18 cellular contexts compared by ENCODE assay signal in the genomic region with DNA sequence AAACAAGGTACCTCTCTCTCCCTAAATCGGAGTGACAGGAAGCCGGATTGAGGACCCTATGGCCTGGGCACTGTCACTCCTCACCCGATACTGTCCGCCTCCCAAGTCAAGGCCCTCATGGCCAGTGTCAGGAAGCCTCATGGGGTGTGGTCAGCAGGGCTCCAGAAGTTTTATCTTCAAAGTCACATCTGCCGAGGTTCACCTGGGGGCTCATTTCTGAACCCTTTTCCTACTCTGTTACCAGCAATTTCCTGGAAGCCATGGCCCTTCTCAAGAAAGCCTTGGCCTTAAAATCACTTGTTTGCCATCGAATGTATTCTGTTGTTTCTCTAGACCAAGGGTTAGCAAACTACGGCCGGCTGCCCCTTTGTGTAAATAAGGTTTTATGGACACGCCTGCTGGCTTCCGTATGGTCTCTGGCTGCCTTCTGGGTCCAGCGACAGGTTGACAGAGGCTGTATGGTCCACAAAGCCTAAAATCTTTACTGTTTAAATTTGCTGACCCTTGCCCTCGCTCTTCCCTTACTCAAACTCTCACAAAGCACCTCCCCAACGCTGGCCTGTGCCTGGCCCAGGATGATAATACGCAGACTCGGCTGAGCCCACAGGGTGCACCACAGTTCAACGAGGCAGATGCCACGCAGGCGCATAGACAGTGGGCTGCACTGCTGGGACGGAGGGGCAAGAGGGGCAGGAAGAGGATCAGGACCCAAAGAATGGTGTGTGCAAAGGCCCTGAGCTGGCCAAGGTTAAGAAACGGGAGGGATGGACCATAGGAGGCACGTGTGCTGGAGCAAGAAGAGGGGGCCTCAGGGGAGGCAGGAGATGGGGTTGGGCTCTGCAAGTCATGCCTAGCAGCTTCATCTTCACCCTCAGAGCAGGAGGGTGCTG. TPM values are rescaled to one million over a fixed set of nuclear protein-coding genes. Genes with fewer than 3 reads are reported as not detected.
A peak's percentile ranks its signal among the peaks of the same experiment; 100 is the strongest.
DNase-seq lines count a peak whose midpoint lies in the region; ATAC-seq and TF ChIP-seq lines count a peak whose summit lies in the region.
"Had no signal": no experiment of that assay in that cellular context is flagged by ENCODE, and none has a peak within 500 bp of the region (broad histone marks: within the 10 kb centered on the region; RNA-seq: fewer than 3 reads in every experiment).

No MANE protein-coding gene starts in this region.

- TF ChIP-seq CTCF in fibroblast of villous mesenchyme (IDR thresholded peaks at IDR 0.05; ENCODE audit: insufficient read depth, low read depth, low read length) (no peak), nephron progenitor cell (IDR thresholded peaks at IDR 0.05) (no peak), esophagus muscularis mucosa (IDR thresholded peaks at IDR 0.05) (no peak), WTC11 (IDR thresholded peaks at IDR 0.05) (no peak)

- TF ChIP-seq EP300 in esophagus muscularis mucosa (IDR thresholded peaks at IDR 0.05), result no peak

- H3K4me1 ChIP-seq in right cardiac atrium (ENCODE audit: control insufficient read depth, insufficient read depth, low read length) (no peaks in the 10 kb centered on the region), esophagus muscularis mucosa (peaks cover 0 to 18% (median 11%) of the 10 kb centered on the region in 4 donors)
- H3K4me1 ChIP-seq: HAP-1 had no signal

- H3K4me3 Mint-ChIP-seq in nephron progenitor cell, result no peak overlapping the region
- H3K4me3 Mint-ChIP-seq in WTC11, result no peak overlapping the region

- no peaks in the 10 kb centered on the region for H3K36me3 ChIP-seq in esophagus muscularis mucosa
- H3K36me3 ChIP-seq: HAP-1 had no signal

- no peak for TF ChIP-seq POLR2A in esophagus muscularis mucosa (IDR thresholded peaks at IDR 0.05; ENCODE audit: low read depth)

- 93% methylated on average over 21 of the region's 21 CpGs for WGBS in right cardiac atrium
- WGBS in esophagus muscularis mucosa, result 89% methylated on average over 21 of the region's 21 CpGs

- H3K27me3 ChIP-seq in right cardiac atrium (ENCODE audit: control insufficient read depth, insufficient read depth) (no peaks in the 10 kb centered on the region), esophagus muscularis mucosa (no peaks in the 10 kb centered on the region)

- ATAC-seq in right cardiac atrium, result no peak
- ATAC-seq in left cardiac atrium, result no peak
- ATAC-seq in WTC11, result no peak
- ATAC-seq: PC-3 had no signal

- H3K36me3 Mint-ChIP-seq in nephron progenitor cell (ENCODE audit: low read depth) (peaks cover 3% of the 10 kb centered on the region), WTC11 (no peaks in the 10 kb centered on the region)

- peak overlapping the region; percentile 93 for H3K27ac Mint-ChIP-seq in nephron progenitor cell
- no peak overlapping the region for H3K27ac Mint-ChIP-seq in WTC11

- CTCF ChIA-PET in WTC11 (lab: Charles Lee), result no interaction called here

- no peak overlapping the region for H3K27ac ChIP-seq in right cardiac atrium (ENCODE audit: low read length)
- no peak overlapping the region for H3K27ac ChIP-seq in esophagus muscularis mucosa (replicated peaks in 1 of 4)
- H3K27ac ChIP-seq: C4-2B, KMS-11 had no signal

- DNase-seq in right cardiac atrium (peak; percentile 10 to 30 (median 10)), left cardiac atrium (no peak), fibroblast of villous mesenchyme (ENCODE audit: low read depth) (peak; percentile 21), nephron progenitor cell (no peak), esophagus muscularis mucosa (ENCODE audit: extremely low spot score) (no peak), RPMI8226 (no peak), NAMALWA (ENCODE audit: low spot score) (no peak), WTC11 (ENCODE audit: low spot score) (no peak)
- DNase-seq: DND-41, NCI-H1048, NCI-H1436 treated with DMSO at 0.1 percent for 48 hours, NCI-H2029 treated with DMSO at 0.1 percent for 48 hours, NCI-H510A, NCI-H82, PC-3 had no signal

- H3K27me3 Mint-ChIP-seq in nephron progenitor cell (ENCODE audit: low read depth, poor library complexity) (no peaks in the 10 kb centered on the region), WTC11 (ENCODE audit: low read depth) (no peaks in the 10 kb centered on the region)

- H3K4me1 Mint-ChIP-seq in nephron progenitor cell, result peaks cover 52% of the 10 kb centered on the region
- H3K4me1 Mint-ChIP-seq in WTC11, result no peaks in the 10 kb centered on the region

- POLR2A ChIA-PET in WTC11 (lab: Charles Lee), result interaction anchor here (0.6 kb wide), 1 partner anchor 85 kb away, joined by 4 read pairs; the partner anchor contains the start of gene RPL29

- H3K9me3 Mint-ChIP-seq in nephron progenitor cell (no peaks in the 10 kb centered on the region), WTC11 (no peaks in the 10 kb centered on the region)

- H3K4me3 ChIP-seq in right cardiac atrium (ENCODE audit: low read length), result no peak overlapping the region
- H3K4me3 ChIP-seq in fibroblast of villous mesenchyme (ENCODE audit: low read depth, low read length), result no peak overlapping the region
- no peak overlapping the region for H3K4me3 ChIP-seq in esophagus muscularis mucosa
- H3K4me3 ChIP-seq: HAP-1 had no signal

- intact Hi-C loops in right cardiac atrium (cut with DNase I) (no loop called here), left cardiac atrium (cut with DNase I) (no loop called here), esophagus muscularis mucosa (cut with DNase I) (loop anchor here (5.0 kb wide), 1 partner anchor 56 kb away; no protein-coding TSS in a partner anchor)

- H3K9me3 ChIP-seq in right cardiac atrium (ENCODE audit: control insufficient read depth, low read length), result no peaks in the 10 kb centered on the region
- H3K9me3 ChIP-seq in esophagus muscularis mucosa, result no peaks in the 10 kb centered on the region
- H3K9me3 ChIP-seq: HAP-1 had no signal

TF ChIP-seq in WTC11, 78 proteins besides CTCF, POLR2A, EP300 and RAD21 (continues in another document):
- no peak for TF ChIP-seq MLX (CRISPR knock-in tag; IDR thresholded peaks at IDR 0.05)
- TF ChIP-seq IRF2 (CRISPR knock-in tag; IDR thresholded peaks at IDR 0.05; ENCODE audit: borderline replicate concordance, low read depth), result no peak
- TF ChIP-seq, protein P1, sequence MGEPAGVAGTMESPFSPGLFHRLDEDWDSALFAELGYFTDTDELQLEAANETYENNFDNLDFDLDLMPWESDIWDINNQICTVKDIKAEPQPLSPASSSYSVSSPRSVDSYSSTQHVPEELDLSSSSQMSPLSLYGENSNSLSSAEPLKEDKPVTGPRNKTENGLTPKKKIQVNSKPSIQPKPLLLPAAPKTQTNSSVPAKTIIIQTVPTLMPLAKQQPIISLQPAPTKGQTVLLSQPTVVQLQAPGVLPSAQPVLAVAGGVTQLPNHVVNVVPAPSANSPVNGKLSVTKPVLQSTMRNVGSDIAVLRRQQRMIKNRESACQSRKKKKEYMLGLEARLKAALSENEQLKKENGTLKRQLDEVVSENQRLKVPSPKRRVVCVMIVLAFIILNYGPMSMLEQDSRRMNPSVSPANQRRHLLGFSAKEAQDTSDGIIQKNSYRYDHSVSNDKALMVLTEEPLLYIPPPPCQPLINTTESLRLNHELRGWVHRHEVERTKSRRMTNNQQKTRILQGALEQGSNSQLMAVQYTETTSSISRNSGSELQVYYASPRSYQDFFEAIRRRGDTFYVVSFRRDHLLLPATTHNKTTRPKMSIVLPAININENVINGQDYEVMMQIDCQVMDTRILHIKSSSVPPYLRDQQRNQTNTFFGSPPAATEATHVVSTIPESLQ (CRISPR knock-in tag; IDR thresholded peaks at IDR 0.05), result no peak
- TF ChIP-seq, protein P2, sequence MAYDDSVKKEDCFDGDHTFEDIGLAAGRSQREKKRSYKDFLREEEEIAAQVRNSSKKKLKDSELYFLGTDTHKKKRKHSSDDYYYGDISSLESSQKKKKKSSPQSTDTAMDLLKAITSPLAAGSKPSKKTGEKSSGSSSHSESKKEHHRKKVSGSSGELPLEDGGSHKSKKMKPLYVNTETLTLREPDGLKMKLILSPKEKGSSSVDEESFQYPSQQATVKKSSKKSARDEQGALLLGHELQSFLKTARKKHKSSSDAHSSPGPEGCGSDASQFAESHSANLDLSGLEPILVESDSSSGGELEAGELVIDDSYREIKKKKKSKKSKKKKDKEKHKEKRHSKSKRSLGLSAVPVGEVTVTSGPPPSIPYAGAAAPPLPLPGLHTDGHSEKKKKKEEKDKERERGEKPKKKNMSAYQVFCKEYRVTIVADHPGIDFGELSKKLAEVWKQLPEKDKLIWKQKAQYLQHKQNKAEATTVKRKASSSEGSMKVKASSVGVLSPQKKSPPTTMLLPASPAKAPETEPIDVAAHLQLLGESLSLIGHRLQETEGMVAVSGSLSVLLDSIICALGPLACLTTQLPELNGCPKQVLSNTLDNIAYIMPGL (CRISPR knock-in tag; IDR thresholded peaks at IDR 0.05), result no peak
- no peak for TF ChIP-seq KAT7 (CRISPR knock-in tag; IDR thresholded peaks at IDR 0.05; ENCODE audit: borderline replicate concordance)
- TF ChIP-seq, protein P3, sequence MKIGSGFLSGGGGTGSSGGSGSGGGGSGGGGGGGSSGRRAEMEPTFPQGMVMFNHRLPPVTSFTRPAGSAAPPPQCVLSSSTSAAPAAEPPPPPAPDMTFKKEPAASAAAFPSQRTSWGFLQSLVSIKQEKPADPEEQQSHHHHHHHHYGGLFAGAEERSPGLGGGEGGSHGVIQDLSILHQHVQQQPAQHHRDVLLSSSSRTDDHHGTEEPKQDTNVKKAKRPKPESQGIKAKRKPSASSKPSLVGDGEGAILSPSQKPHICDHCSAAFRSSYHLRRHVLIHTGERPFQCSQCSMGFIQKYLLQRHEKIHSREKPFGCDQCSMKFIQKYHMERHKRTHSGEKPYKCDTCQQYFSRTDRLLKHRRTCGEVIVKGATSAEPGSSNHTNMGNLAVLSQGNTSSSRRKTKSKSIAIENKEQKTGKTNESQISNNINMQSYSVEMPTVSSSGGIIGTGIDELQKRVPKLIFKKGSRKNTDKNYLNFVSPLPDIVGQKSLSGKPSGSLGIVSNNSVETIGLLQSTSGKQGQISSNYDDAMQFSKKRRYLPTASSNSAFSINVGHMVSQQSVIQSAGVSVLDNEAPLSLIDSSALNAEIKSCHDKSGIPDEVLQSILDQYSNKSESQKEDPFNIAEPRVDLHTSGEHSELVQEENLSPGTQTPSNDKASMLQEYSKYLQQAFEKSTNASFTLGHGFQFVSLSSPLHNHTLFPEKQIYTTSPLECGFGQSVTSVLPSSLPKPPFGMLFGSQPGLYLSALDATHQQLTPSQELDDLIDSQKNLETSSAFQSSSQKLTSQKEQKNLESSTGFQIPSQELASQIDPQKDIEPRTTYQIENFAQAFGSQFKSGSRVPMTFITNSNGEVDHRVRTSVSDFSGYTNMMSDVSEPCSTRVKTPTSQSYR (CRISPR knock-in tag; IDR thresholded peaks at IDR 0.05), result no peak

RNA-seq across cellular contexts. Expression of gene DUSP7, which starts 24.7 kb away (rescaled TPM):
- 10 to 100 TPM; 27.2 to 39.9 (median 36.2) TPM for total RNA-seq in right cardiac atrium
- polyA plus RNA-seq in right cardiac atrium, result 18.1 TPM
- 10 to 100 TPM; 24.6 to 39.3 TPM for total RNA-seq in left cardiac atrium
- total RNA-seq in fibroblast of villous mesenchyme, result 20.9 and 21.2 TPM in 2 replicates
- total RNA-seq in esophagus muscularis mucosa, result 10 to 100 TPM in 3 of 4 donors, 1 to 10 TPM in 1; 10.0 to 23.5 (median 15.9) TPM
- 15.9 to 18.8 TPM (median 16.2 TPM) in 3 replicates for total RNA-seq in WTC11 (2021)

Comparison
In these comparisons a context has a peak if more than half of its experiments do, and no peak if none do; other contexts are left out.
1. DNase-seq: peak in right cardiac atrium (3 of 3) and fibroblast of villous mesenchyme (single experiment); none in left cardiac atrium (single experiment), nephron progenitor cell (single experiment), esophagus muscularis mucosa (single experiment), RPMI8226 (single experiment), NAMALWA (single experiment) and WTC11 (single experiment).